In genomic region chr12:102542816-102543448, GRCh38 we compare ENCODE assay signal across 17 cellular contexts.
DNase-seq lines count a peak whose midpoint lies in the region; ATAC-seq and TF ChIP-seq lines count a peak whose summit lies in the region.
"Had no signal": no experiment of that assay in that cellular context is flagged by ENCODE, and none has a peak within 500 bp of the region (broad histone marks: within the 10 kb centered on the region; RNA-seq: fewer than 3 reads in every experiment).

No MANE protein-coding gene starts in this region.

- TF ChIP-seq EP300 in ovary (IDR thresholded peaks at IDR 0.05), result no peak

- no peak overlapping the region for H3K4me3 ChIP-seq in A673 (ENCODE audit: low read depth, low read length, poor library complexity, severe bottlenecking)
- no peak overlapping the region for H3K4me3 ChIP-seq in Karpas-422 (ENCODE audit: low read length)
- H3K4me3 ChIP-seq in ovary, result no peak overlapping the region
- H3K4me3 ChIP-seq: GM23248, HAP-1, PC-9 had no signal

- no TSS peak for BruUV-seq in A673 (replicated peaks; lab: Mats Ljungman, UMichigan)

- H3K27ac ChIP-seq in A673 (ENCODE audit: low read depth, low read length, poor library complexity, severe bottlenecking) (no peak overlapping the region), Karpas-422 (ENCODE audit: low read length) (no peak overlapping the region), ovary (peak overlapping the region; percentile 19 to 25)
- H3K27ac ChIP-seq: GM23248, PC-9, RWPE1 had no signal

- ATAC-seq in left cardiac atrium, result peak in 1 of 2 donors; percentile 65

- in situ Hi-C loops in GM13977 (cut with MboI; ENCODE audit: low pct_unique_long_range_greater_than_20kb, low sequenced_read_pairs, unreplicated experiment), result no loop called here

- H3K36me3 ChIP-seq in A673 (ENCODE audit: insufficient read depth, low read length, poor library complexity, severe bottlenecking) (no peaks in the 10 kb centered on the region), Karpas-422 (ENCODE audit: insufficient read depth, low read length) (no peaks in the 10 kb centered on the region), ovary (no peaks in the 10 kb centered on the region)
- H3K36me3 ChIP-seq: HAP-1 had no signal

- TF ChIP-seq CTCF in A673 (conservative IDR thresholded peaks at IDR 0.05; ENCODE audit: low read depth, low read length) (no peak), ovary (IDR thresholded peaks at IDR 0.05) (no peak), GM13977 (IDR thresholded peaks at IDR 0.05; ENCODE audit: extremely low read depth, insufficient read depth, missing control alignments) (no peak)

- H4K20me1 ChIP-seq in Karpas-422 (ENCODE audit: insufficient read depth, low read depth, low read length), result no peaks in the 10 kb centered on the region

- H3K9me3 ChIP-seq in A673 (ENCODE audit: low read depth, low read length, poor library complexity, severe bottlenecking) (no peaks in the 10 kb centered on the region), Karpas-422 (ENCODE audit: low read length) (no peaks in the 10 kb centered on the region), ovary (no peaks in the 10 kb centered on the region)
- H3K9me3 ChIP-seq: Caco-2, HAP-1 had no signal

- no peak for TF ChIP-seq POLR2A in ovary (IDR thresholded peaks at IDR 0.05)

- peaks cover 3% of the 10 kb centered on the region for H3K27me3 ChIP-seq in A673 (replicated peaks; ENCODE audit: insufficient read depth, low read depth, low read length, poor library complexity)
- no peaks in the 10 kb centered on the region for H3K27me3 ChIP-seq in Karpas-422 (ENCODE audit: low read length)
- H3K27me3 ChIP-seq in ovary, result no peaks in the 10 kb centered on the region

- no peak overlapping the region for H3K4me2 ChIP-seq in Karpas-422 (ENCODE audit: low read depth, low read length, poor library complexity, severe bottlenecking)
- H3K4me2 ChIP-seq: PC-9 had no signal

- H3K4me1 ChIP-seq in A673 (ENCODE audit: insufficient read depth, low read length, poor library complexity, severe bottlenecking) (no peaks in the 10 kb centered on the region), Karpas-422 (ENCODE audit: low read length) (no peaks in the 10 kb centered on the region), ovary (ENCODE audit: insufficient read depth) (peaks cover 12% of the 10 kb centered on the region)
- H3K4me1 ChIP-seq: HAP-1 had no signal

- 3 to 12% (median 5%) methylated on average over 6 of the region's 6 CpGs for WGBS in ovary, 3 donors

- H3K79me2 ChIP-seq in Karpas-422 (ENCODE audit: low read length), result no peaks in the 10 kb centered on the region

- POLR2A ChIA-PET in A673 (lab: Charles Lee; ENCODE audit: low non-redundant PET), result no interaction called here

- H3K9ac ChIP-seq in Karpas-422 (ENCODE audit: low read length), result no peak overlapping the region
- H3K9ac ChIP-seq: GM23248 had no signal

- H3K9me2 ChIP-seq in Karpas-422 (replicated peaks; ENCODE audit: insufficient read depth, low read length), result no peaks in the 10 kb centered on the region

- no peak overlapping the region for H2AFZ ChIP-seq in Karpas-422 (ENCODE audit: low read length)
- H2AFZ ChIP-seq: GM23248, PC-9 had no signal

- DNase-seq in A673 (ENCODE audit: low spot score), result peak; percentile 43
- peak; percentile 2 for DNase-seq in Karpas-422
- DNase-seq in left cardiac atrium, result peak; percentile 32
- DNase-seq in ovary, result peak in 4 of 5 donors; percentile 53 to 60 (median 56)
- DNase-seq in HUDEP-2 (lab: John Stamatoyannopoulos, UW; ENCODE audit: unreplicated experiment in 76 of 76), result no peak
- DNase-seq in NCI-H1694 treated with DMSO at 0.1 percent for 48 hours (lab: John Stamatoyannopoulos, UW), result no peak
- no peak for DNase-seq in GM13977 (ENCODE audit: low spot score)
- DNase-seq: Caco-2; CD4-positive, alpha-beta T cell; MM.1S; NCI-H1092; NCI-H1436 treated with DMSO at 0.1 percent for 48 hours; NCI-H226; PC-9 had no signal

- CTCF ChIA-PET in A673 (lab: Charles Lee), result interaction anchor here (0.6 kb wide), 1 partner anchor 228 kb away, joined by 3 read pairs; no protein-coding TSS in a partner anchor

- intact Hi-C loops in A673 (cut with micrococcal nuclease; ENCODE audit: unreplicated experiment), result no loop called here
- intact Hi-C loops in left cardiac atrium (cut with DNase I), result no loop called here
- intact Hi-C loops in ovary (cut with DNase I), result no loop called here

Comparison
In these comparisons a context has a peak if more than half of its experiments do, and no peak if none do; other contexts are left out.
1. DNase-seq: peak in A673 (single experiment), Karpas-422 (single experiment), left cardiac atrium (single experiment) and ovary (4 of 5); none in HUDEP-2 (0 of 76), NCI-H1694 treated with DMSO at 0.1 percent for 48 hours (single experiment) and GM13977 (single experiment).
2. H3K27ac ChIP-seq: peak in ovary (2 of 2); none in A673 (single experiment) and Karpas-422 (single experiment).